In the genomic region with DNA sequence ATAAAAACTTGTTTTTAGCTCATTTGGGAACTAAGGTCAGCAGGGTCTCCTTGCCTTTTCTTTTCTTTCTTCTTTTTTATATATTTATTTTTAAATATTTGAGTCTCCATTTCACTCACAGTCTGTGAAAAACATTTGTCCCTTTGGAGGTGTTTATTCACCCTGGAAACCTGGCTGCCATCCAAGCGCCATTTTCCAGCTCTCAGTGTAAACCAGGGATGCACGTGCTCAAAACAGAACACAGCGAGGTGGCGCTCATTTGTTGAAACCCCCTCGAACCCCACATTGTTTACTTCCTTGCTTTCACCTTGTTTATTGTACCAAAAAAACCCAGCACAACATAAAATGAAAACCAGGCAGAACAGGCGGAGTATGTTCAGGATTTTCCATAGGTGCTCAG, we compare ENCODE assay signal across 21 cellular contexts.
DNase-seq lines count a peak whose midpoint lies in the region; ATAC-seq, FAIRE-seq and TF ChIP-seq lines count a peak whose summit lies in the region.
"Had no signal": no experiment of that assay in that cellular context is flagged by ENCODE, and none has a peak within 500 bp of the region (broad histone marks: within the 10 kb centered on the region; RNA-seq: fewer than 3 reads in every experiment).

No MANE protein-coding gene starts in this region.

- FAIRE-seq in K562 (lab: Jason Lieb, UNC) (no peak), pancreas (lab: Jason Lieb, UNC) (no peak)
- FAIRE-seq: colon had no signal

- H4K20me1 ChIP-seq in SK-N-SH (ENCODE audit: insufficient read depth) = no peaks in the 10 kb centered on the region
- H4K20me1 ChIP-seq in K562 (replicated peaks; ENCODE audit: control insufficient read depth, insufficient read depth, low read length) = 0 out of 2 replicates have a peak, but pooled peaks cover 3% of the 10 kb centered on the region

- no peaks in the 10 kb centered on the region for H3K79me2 ChIP-seq in SK-N-SH (ENCODE audit: insufficient read depth)
- no peaks in the 10 kb centered on the region for H3K79me2 ChIP-seq in K562 (ENCODE audit: control insufficient read depth, insufficient read depth, low read length)

- H3F3A ChIP-seq in SK-N-SH (replicated peaks; ENCODE audit: insufficient read depth) = no peaks in the 10 kb centered on the region

- H3K27ac ChIP-seq in SK-N-SH (ENCODE audit: low read depth in 2 of 2, low read length in 1 of 2) (no peak overlapping the region), K562 (ENCODE audit: extremely low read depth, low read depth, low read length) (no peak overlapping the region), pancreas (no peak overlapping the region)
- H3K27ac ChIP-seq: right lobe of liver, upper lobe of right lung had no signal

- H3K36me3 ChIP-seq in SK-N-SH (replicated peaks in 1 of 2; ENCODE audit: control insufficient read depth in 1 of 2, insufficient read depth in 2 of 2, low read length in 1 of 2) = no peaks in the 10 kb centered on the region
- H3K36me3 ChIP-seq in K562 (ENCODE audit: control insufficient read depth, insufficient read depth, low read length) = no peaks in the 10 kb centered on the region
- no peaks in the 10 kb centered on the region for H3K36me3 ChIP-seq in pancreas
- H3K36me3 ChIP-seq in BE2C = no peaks in the 10 kb centered on the region
- H3K36me3 ChIP-seq: MG63, right lobe of liver, upper lobe of right lung had no signal

- TF ChIP-seq CTCF in SK-N-SH (IDR thresholded peaks at IDR 0.05) = no peak
- no peak for TF ChIP-seq CTCF in K562 (IDR thresholded peaks at IDR 0.05 in 2 of 3, conservative IDR thresholded peaks at IDR 0.05 in 1 of 3; ENCODE audit: insufficient read depth in 2 of 3, low read depth in 1 of 3, low read length in 3 of 3)
- no peak for TF ChIP-seq CTCF in pancreas (IDR thresholded peaks at IDR 0.05)
- no peak for TF ChIP-seq CTCF in BE2C (IDR thresholded peaks at IDR 0.05; ENCODE audit: low read depth, low read length)

- H3K9me1 ChIP-seq in K562 (ENCODE audit: control insufficient read depth, insufficient read depth, low read length) = no peaks in the 10 kb centered on the region

- no TSS peak for BruUV-seq in K562 (replicated peaks; lab: Mats Ljungman, UMichigan)

- H3K4me3 ChIP-seq in SK-N-SH (ENCODE audit: low read depth in 2 of 2, low read length in 1 of 2) = no peak overlapping the region
- H3K4me3 ChIP-seq in K562 = no peak overlapping the region
- no peak overlapping the region for H3K4me3 ChIP-seq in pancreas
- H3K4me3 ChIP-seq in BE2C (ENCODE audit: low read depth, low read length) = no peak overlapping the region
- H3K4me3 ChIP-seq: MG63, right lobe of liver, upper lobe of right lung had no signal

- TF ChIP-seq RAD21 in SK-N-SH (IDR thresholded peaks at IDR 0.05; ENCODE audit: low read length) (no peak), K562 (CRISPR knock-in tag; conservative IDR thresholded peaks at IDR 0.05 in 1 of 2, IDR thresholded peaks at IDR 0.05 in 1 of 2) (no peak)

- WGBS in SK-N-SH (ENCODE audit: low lambda C conversion rate) = 6% methylated on average over 6 of the region's 6 CpGs
- WGBS in K562 (ENCODE audit: insufficient coverage, low coverage, missing lambda C conversion rate) = 1% methylated on average over 6 of the region's 6 CpGs
- 30 to 36% methylated on average over 6 of the region's 6 CpGs for WGBS in pancreas, 2 donors

- H3K4me1 ChIP-seq in SK-N-SH (ENCODE audit: control insufficient read depth in 1 of 2, insufficient read depth in 2 of 2, low read depth in 1 of 2, low read length in 1 of 2) (no peaks in the 10 kb centered on the region), K562 (replicated peaks in 1 of 2; ENCODE audit: control insufficient read depth in 2 of 2, insufficient read depth in 2 of 2, low read length in 2 of 2) (no peaks in the 10 kb centered on the region), pancreas (no peaks in the 10 kb centered on the region), BE2C (no peaks in the 10 kb centered on the region)
- H3K4me1 ChIP-seq: Caco-2, right lobe of liver, upper lobe of right lung had no signal

- in situ Hi-C loops in K562 (cut with MboI) = no loop called here

- H3K27me3 ChIP-seq in SK-N-SH (ENCODE audit: insufficient read depth) (peaks cover 78% of the 10 kb centered on the region), K562 (ENCODE audit: control insufficient read depth in 2 of 2, insufficient read depth in 2 of 2, low read length in 2 of 2) (peaks cover 0 to 44% of the 10 kb centered on the region in 2 experiments; a peak in 3 of 5 replicates), pancreas (peaks cover 0 to 3% (median 0%) of the 10 kb centered on the region in 4 donors), BE2C (no peaks in the 10 kb centered on the region)
- H3K27me3 ChIP-seq: MG63, right lobe of liver, upper lobe of right lung had no signal

- no peak for TF ChIP-seq POLR2A in K562 (conservative IDR thresholded peaks at IDR 0.05)

- H3K9me3 ChIP-seq in SK-N-SH (no peaks in the 10 kb centered on the region), K562 (replicated peaks; ENCODE audit: control insufficient read depth, insufficient read depth, low read depth, low read length) (no peaks in the 10 kb centered on the region), pancreas (no peaks in the 10 kb centered on the region), BE2C (no peaks in the 10 kb centered on the region)
- H3K9me3 ChIP-seq: MG63, right lobe of liver, upper lobe of right lung had no signal

- intact Hi-C loops in K562 (cut with micrococcal nuclease) = no loop called here
- intact Hi-C loops in pancreas (cut with DNase I) = no loop called here

- CTCF ChIA-PET in SK-N-SH (lab: Yijun Ruan, JAX) (no interaction called here), K562 (lab: Yijun Ruan, JAX; ENCODE audit: low intra/inter-chr PET ratio) (no interaction called here)

- DNase-seq in SK-N-SH (no peak), NCI-H1092 treated with DMSO at 0.1 percent for 48 hours (lab: John Stamatoyannopoulos, UW) (peak; percentile 50), K562 (ENCODE audit: extremely low read depth in 1 of 4, low spot score in 3 of 4) (no peak), pancreas (peak in 5 of 6 donors; percentile 5 to 68 (median 21)), foreskin melanocyte (no peak), BE2C (no peak)
- DNase-seq in stimulated activated CD4-positive, alpha-beta T cell treated with anti-CD3 and anti-CD28 coated beads, Interleukin-2, amount 100 ng/mL, for 24 hours = no peak
- DNase-seq: Caco-2; HCEC 1CT; MG63; natural killer cell; NCI-H187; NCI-H446; NK-92 treated with Interleukin-12 subunit alpha and Interleukin-12 subunit beta, amount 100 ng/mL, for 24 hours; right lobe of liver; stimulated activated CD4-positive, alpha-beta T cell treated with anti-CD3 and anti-CD28 coated beads, Interleukin-15, amount 100 ng/mL, for 24 hours; T1000; upper lobe of right lung had no signal

- TF ChIP-seq EP300 in SK-N-SH (IDR thresholded peaks at IDR 0.05; ENCODE audit: borderline replicate concordance in 1 of 2, low read depth in 1 of 2, low read length in 1 of 2) (no peak), K562 (IDR thresholded peaks at IDR 0.05; ENCODE audit: low read length) (no peak)

- 0 out of 2 replicates have a peak overlapping the region, but pooled peaks have one; percentile 5 for H2AFZ ChIP-seq in SK-N-SH (ENCODE audit: low read depth)
- no peak overlapping the region for H2AFZ ChIP-seq in K562 (ENCODE audit: low read depth, low read length)

- H3K9ac ChIP-seq in SK-N-SH (no peak overlapping the region), K562 (ENCODE audit: insufficient read depth in 1 of 2, low read depth in 2 of 2, low read length in 2 of 2) (no peak overlapping the region)

- H3K9me2 ChIP-seq in SK-N-SH = no peaks in the 10 kb centered on the region

- POLR2A ChIA-PET in SK-N-SH (lab: Yijun Ruan, JAX) (no interaction called here), K562 (lab: Yijun Ruan, JAX) (no interaction called here)

- ATAC-seq in SK-N-SH treated with all-trans-retinoic acid at 6 μM for 48 hours (no peak), K562 (no peak), pancreas (no peak)
- ATAC-seq: natural killer cell, right lobe of liver, upper lobe of right lung, WTC11 had no signal

- no peak overlapping the region for H3K4me2 ChIP-seq in SK-N-SH
- H3K4me2 ChIP-seq in K562 (ENCODE audit: insufficient read depth, low read length) = no peak overlapping the region

TF ChIP-seq in SK-N-SH, 30 proteins besides CTCF, POLR2A, EP300 and RAD21:
- no peak for TF ChIP-seq FOXJ3 (CRISPR knock-in tag; IDR thresholded peaks at IDR 0.05)
- TF ChIP-seq GABPA (IDR thresholded peaks at IDR 0.05; ENCODE audit: low read depth) = no peak
- TF ChIP-seq TAF1 (IDR thresholded peaks at IDR 0.05; ENCODE audit: borderline replicate concordance, low read depth, low read length) = no peak
- TF ChIP-seq SMC3 (IDR thresholded peaks at IDR 0.05; ENCODE audit: low read depth, low read length) = no peak
- TF ChIP-seq TCF12 (IDR thresholded peaks at IDR 0.05) = no peak

TF ChIP-seq in SK-N-SH treated with all-trans-retinoic acid at 6 μM for 48 hours, 23 proteins besides CTCF, POLR2A, EP300 and RAD21 (continues in another document):
- TF ChIP-seq TCF4 (CRISPR knock-in tag; IDR thresholded peaks at IDR 0.05; ENCODE audit: borderline replicate concordance) (no peak), ESRRG (CRISPR knock-in tag; IDR thresholded peaks at IDR 0.05) (no peak), ZNF8 (CRISPR knock-in tag; IDR thresholded peaks at IDR 0.05) (no peak), CSDC2 (CRISPR knock-in tag; IDR thresholded peaks at IDR 0.05) (no peak), BACH2 (CRISPR knock-in tag; IDR thresholded peaks at IDR 0.05; ENCODE audit: borderline replicate concordance) (no peak)

TF ChIP-seq in K562, 482 proteins besides CTCF, POLR2A, EP300 and RAD21 (continues in another document):
- TF ChIP-seq BHLHE40 (IDR thresholded peaks at IDR 0.05; ENCODE audit: low read length) (0 out of 2 replicates have a peak, but pooled peaks have one; percentile 14), DNMT1 (IDR thresholded peaks at IDR 0.05) (no peak), ZNF764 (CRISPR knock-in tag; IDR thresholded peaks at IDR 0.05; ENCODE audit: low read depth) (no peak), PCBP2 (IDR thresholded peaks at IDR 0.05; ENCODE audit: low read depth, low read length, poor library complexity, severe bottlenecking) (no peak), RBM34 (IDR thresholded peaks at IDR 0.05; ENCODE audit: borderline replicate concordance, insufficient read depth, low read length) (no peak), ZNF561 (CRISPR knock-in tag; conservative IDR thresholded peaks at IDR 0.05) (no peak), ZC3H11A (IDR thresholded peaks at IDR 0.05; ENCODE audit: low read depth, low read length) (no peak), HMG20A (CRISPR knock-in tag; conservative IDR thresholded peaks at IDR 0.05) (no peak), SRSF3 (IDR thresholded peaks at IDR 0.05; ENCODE audit: insufficient read depth, low read length) (no peak), CBFB (CRISPR knock-in tag; IDR thresholded peaks at IDR 0.05) (no peak)

Comparison
In these comparisons a context has a peak if more than half of its experiments do, and no peak if none do; other contexts are left out.
1. DNase-seq: peak in NCI-H1092 treated with DMSO at 0.1 percent for 48 hours (single experiment) and pancreas (5 of 6); none in SK-N-SH (single experiment), K562 (0 of 4), foreskin melanocyte (single experiment), BE2C (single experiment) and stimulated activated CD4-positive, alpha-beta T cell treated with anti-CD3 and anti-CD28 coated beads, Interleukin-2, amount 100 ng/mL, for 24 hours (0 of 2).